In genomic region chr14:102826751-102827675, GRCh38 we compare ENCODE assay signal across 1 cellular context.
TF ChIP-seq lines count a peak whose summit lies in the region.

No MANE protein-coding gene starts in this region.

TF ChIP-seq in GM12878, 131 proteins besides CTCF, POLR2A, EP300 and RAD21:
- TF ChIP-seq POLR2AphosphoS5 (IDR thresholded peaks at IDR 0.05; ENCODE audit: low read length): peak; percentile 42; the same call in 1 of the 2 replicates
- TF ChIP-seq BCL3 (IDR thresholded peaks at IDR 0.05; ENCODE audit: borderline replicate concordance, insufficient read depth, low read depth, low read length, poor library complexity, severe bottlenecking): no peak
